In the genomic region with DNA sequence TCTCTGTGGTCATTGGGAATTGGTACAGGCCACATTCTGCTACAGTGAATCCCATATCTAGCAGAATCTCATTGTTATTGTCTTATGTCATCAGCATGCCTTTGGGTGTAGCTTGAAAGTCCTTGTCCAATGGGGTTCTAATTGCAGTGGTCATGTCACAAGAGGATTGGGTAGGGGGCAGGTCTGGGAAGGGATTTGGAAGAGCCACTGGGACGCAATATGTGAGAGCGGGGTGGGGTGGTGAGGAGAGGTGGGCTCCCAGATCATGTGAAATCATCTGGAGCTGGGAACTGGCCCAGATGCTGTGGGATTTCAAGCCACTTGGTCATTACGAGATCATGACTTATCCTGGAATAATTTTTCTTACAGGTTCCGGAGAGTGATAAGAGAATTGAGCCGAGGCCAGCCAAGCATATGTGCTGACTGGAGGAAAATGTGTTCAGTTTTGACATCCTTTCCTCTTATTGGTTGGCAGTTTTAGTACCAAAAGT, we compare ENCODE assay signal across 18 cellular contexts. TPM values are rescaled to one million over a fixed set of nuclear protein-coding genes. Genes with fewer than 3 reads are reported as not detected.
DNase-seq lines count a peak whose midpoint lies in the region; ATAC-seq and TF ChIP-seq lines count a peak whose summit lies in the region.
"Had no signal": no experiment of that assay in that cellular context is flagged by ENCODE, and none has a peak within 500 bp of the region (broad histone marks: within the 10 kb centered on the region; RNA-seq: fewer than 3 reads in every experiment).

No MANE protein-coding gene starts in this region.

- H3K4me3 ChIP-seq in astrocyte of the cerebellum (ENCODE audit: low read depth, low read length), result no peak overlapping the region
- H3K4me3 ChIP-seq: heart right ventricle, left lung, SJCRH30, upper lobe of right lung had no signal

- TF ChIP-seq CTCF in HFFc6 (IDR thresholded peaks at IDR 0.05) (no peak), astrocyte of the cerebellum (IDR thresholded peaks at IDR 0.05; ENCODE audit: low read depth, low read length, missing control alignments) (no peak), GM10248 (IDR thresholded peaks at IDR 0.05; ENCODE audit: control extremely low read depth, extremely low read depth, low read depth, missing control alignments) (no peak)

- in situ Hi-C loops in ACHN (cut with HindIII; ENCODE audit: low pct_ligation_motif_present, low pct_unique_long_range_greater_than_20kb, low sequenced_read_pairs), result no loop called here
- in situ Hi-C loops in astrocyte of the cerebellum (cut with HindIII; ENCODE audit: low sequenced_read_pairs), result no loop called here

- H3K4me3 Mint-ChIP-seq in HFFc6, result peak overlapping the region; percentile 33
- H3K4me3 Mint-ChIP-seq: activated naive CD8-positive, alpha-beta T cell treated with anti-CD3 and anti-CD28 coated beads, Interleukin-2, amount 50 U/mL, for 24 hours; H9 had no signal

- CTCF ChIA-PET in GM10248 (lab: Yijun Ruan, JAX), result interaction anchor here (1.0 to 3.3 kb wide), 4 partner anchors 10 to 219 kb away, joined by 3 to 17 read pairs (median 4); no protein-coding TSS in a partner anchor

- no peak for ATAC-seq in GM21723 (IDR thresholded peaks at IDR 0.05; ENCODE audit: unreplicated experiment)
- ATAC-seq: activated naive CD8-positive, alpha-beta T cell treated with anti-CD3 and anti-CD28 coated beads, Interleukin-2, amount 50 U/mL, for 24 hours; left lung; upper lobe of right lung had no signal

- H3K9me3 Mint-ChIP-seq in HFFc6, result no peaks in the 10 kb centered on the region
- H3K9me3 Mint-ChIP-seq: activated naive CD8-positive, alpha-beta T cell treated with anti-CD3 and anti-CD28 coated beads, Interleukin-2, amount 50 U/mL, for 24 hours; H9 had no signal

- peak overlapping the region; percentile 88 for H3K27ac Mint-ChIP-seq in HFFc6
- H3K27ac Mint-ChIP-seq: activated naive CD8-positive, alpha-beta T cell treated with anti-CD3 and anti-CD28 coated beads, Interleukin-2, amount 50 U/mL, for 24 hours; H9 had no signal

- POLR2A ChIA-PET in GM10248 (lab: Yijun Ruan, JAX), result no interaction called here

- peaks cover 53% of the 10 kb centered on the region for H3K36me3 Mint-ChIP-seq in HFFc6 (ENCODE audit: low read depth)

- H3K4me1 Mint-ChIP-seq in HFFc6 (ENCODE audit: low read depth), result peaks cover 91% of the 10 kb centered on the region

- peaks cover 2% of the 10 kb centered on the region for H3K27me3 Mint-ChIP-seq in HFFc6 (ENCODE audit: insufficient read depth)

- DNase-seq in ACHN (peak; percentile 37), HFFc6 (peak; percentile 85), astrocyte of the cerebellum (ENCODE audit: low read depth) (peak; percentile 84), kidney tubule cell (ENCODE audit: low spot score) (peak; percentile 39), nucleus accumbens (lab: John Stamatoyannopoulos, UW) (no peak), NCI-H1417 (lab: John Stamatoyannopoulos, UW) (no peak), GM10248 (ENCODE audit: extremely low spot score) (no peak)
- DNase-seq: activated naive CD8-positive, alpha-beta T cell treated with anti-CD3 and anti-CD28 coated beads, Interleukin-2, amount 50 U/mL, for 24 hours; DMS79; H9; heart right ventricle; left lung; NCI-H1417 treated with DMSO at 0.1 percent for 48 hours; NCI-H524; stimulated activated CD4-positive, alpha-beta T cell treated with anti-CD3 and anti-CD28 coated beads, Interleukin-15, amount 100 ng/mL, for 24 hours; upper lobe of right lung had no signal

RNA-seq across cellular contexts. Expression of gene CNIH3, which starts 16.3 kb away (rescaled TPM):
- total RNA-seq in HFFc6 (2021; fragmentation: NEBNext Ultra II Directional; extraction: Animal tissue kit (Norgen Biotek cat#: 25700)), result 10 to 100 TPM; 18.6 to 32.3 (median 30.5) TPM

Comparison
In these comparisons a context has a peak if more than half of its experiments do, and no peak if none do; other contexts are left out.
1. DNase-seq: peak in ACHN (single experiment), HFFc6 (single experiment), astrocyte of the cerebellum (single experiment) and kidney tubule cell (single experiment); none in nucleus accumbens (0 of 56), NCI-H1417 (0 of 3) and GM10248 (single experiment).